Comparison of ENCODE assay signal across 8 cellular contexts in the genomic region with DNA sequence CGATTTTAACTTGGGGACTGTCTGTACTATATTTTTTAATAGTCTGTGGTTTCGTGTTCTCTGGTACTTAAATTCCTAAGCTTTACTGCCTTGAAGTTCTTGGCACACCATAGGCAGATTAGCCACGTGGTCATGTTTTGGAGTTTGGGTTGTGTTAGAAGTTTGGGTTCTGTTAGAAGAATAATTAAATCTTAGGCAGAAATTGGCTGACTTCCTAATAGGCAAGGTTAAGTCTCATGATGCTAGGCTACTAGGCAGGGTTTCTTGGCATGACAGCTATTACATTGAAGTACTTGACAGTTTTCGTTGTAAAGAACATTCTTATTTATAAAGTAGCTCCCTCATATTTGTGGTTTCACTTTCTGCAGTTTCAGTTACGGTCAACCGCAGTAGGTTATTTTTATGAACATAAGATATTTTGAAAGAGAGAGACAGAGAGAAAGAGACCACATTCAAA. TPM values are rescaled to one million over a fixed set of nuclear protein-coding genes. Genes with fewer than 3 reads are reported as not detected.
A peak's percentile ranks its signal among the peaks of the same experiment; 100 is the strongest.
DNase-seq lines count a peak whose midpoint lies in the region; ATAC-seq and TF ChIP-seq lines count a peak whose summit lies in the region.

No MANE protein-coding gene starts in this region.

- POLR2A ChIA-PET in activated CD4-positive, alpha-beta T cell treated with anti-CD3 and anti-CD28 coated beads for 36 hours (lab: Charles Lee), result interaction anchor here (0.6 kb wide), 1 partner anchor 431 kb away, joined by 7 read pairs; no protein-coding TSS in a partner anchor

- TF ChIP-seq CTCF in ovary (IDR thresholded peaks at IDR 0.05), result no peak
- TF ChIP-seq CTCF in progenitor cell of endocrine pancreas (IDR thresholded peaks at IDR 0.05; ENCODE audit: unreplicated experiment), result no peak

- CTCF ChIA-PET in activated CD4-positive, alpha-beta T cell treated with anti-CD3 and anti-CD28 coated beads for 36 hours (lab: Charles Lee), result interaction anchor here (0.7 to 1.6 kb wide), 4 partner anchors 23 to 291 kb away, joined by 3 to 4 read pairs (median 3); no protein-coding TSS in a partner anchor

- H3K36me3 ChIP-seq in ovary, result no peaks in the 10 kb centered on the region

- peaks cover 2% of the 10 kb centered on the region for H3K27me3 Mint-ChIP-seq in activated CD4-positive, alpha-beta T cell treated with anti-CD3 and anti-CD28 coated beads for 36 hours
- H3K27me3 Mint-ChIP-seq in progenitor cell of endocrine pancreas, result no peaks in the 10 kb centered on the region

- intact Hi-C loops in activated CD4-positive, alpha-beta T cell treated with anti-CD3 and anti-CD28 coated beads for 36 hours (cut with DNase I, micrococcal nuclease), result loop anchor here in 1 of 2 experiments (1.0 to 5.0 kb wide), 2 partner anchors 39 to 108 kb away; a partner anchor contains a TSS
- intact Hi-C loops in ovary (cut with DNase I), result no loop called here

- TF ChIP-seq POLR2A in ovary (IDR thresholded peaks at IDR 0.05), result no peak

- H3K4me3 Mint-ChIP-seq in activated CD4-positive, alpha-beta T cell treated with anti-CD3 and anti-CD28 coated beads for 36 hours, result peak overlapping the region; percentile 38
- H3K4me3 Mint-ChIP-seq in progenitor cell of endocrine pancreas (ENCODE audit: low read depth), result no peak overlapping the region

- no peaks in the 10 kb centered on the region for H3K9me3 ChIP-seq in ovary

- peak overlapping the region; percentile 32 for H3K4me3 ChIP-seq in ovary

- peak overlapping the region; percentile 24 for H3K27ac Mint-ChIP-seq in activated CD4-positive, alpha-beta T cell treated with anti-CD3 and anti-CD28 coated beads for 36 hours
- H3K27ac Mint-ChIP-seq in progenitor cell of endocrine pancreas, result no peak overlapping the region

- H3K27me3 ChIP-seq in ovary, result no peaks in the 10 kb centered on the region

- H3K27ac ChIP-seq in ovary, result peak overlapping the region; percentile 35 to 43

- ATAC-seq in activated CD4-positive, alpha-beta T cell treated with anti-CD3 and anti-CD28 coated beads for 36 hours, result peak; percentile 55
- peak; percentile 77 for ATAC-seq in HG02678 (IDR thresholded peaks at IDR 0.05; ENCODE audit: unreplicated experiment)

- no peaks in the 10 kb centered on the region for H3K36me3 Mint-ChIP-seq in activated CD4-positive, alpha-beta T cell treated with anti-CD3 and anti-CD28 coated beads for 36 hours (ENCODE audit: low read depth)
- H3K36me3 Mint-ChIP-seq in progenitor cell of endocrine pancreas (ENCODE audit: insufficient read depth), result no peaks in the 10 kb centered on the region

- DNase-seq in activated CD4-positive, alpha-beta T cell treated with anti-CD3 and anti-CD28 coated beads for 36 hours, result no peak
- no peak for DNase-seq in activated CD4-positive, alpha-beta T cell treated with anti-CD3 and anti-CD28 coated beads for 1 hour
- DNase-seq in NAMALWA (ENCODE audit: low spot score) (peak; percentile 86), ovary (peak in 1 of 5 donors; percentile 16), progenitor cell of endocrine pancreas (ENCODE audit: low spot score, unreplicated experiment) (no peak), HPDE6-E6E7 (ENCODE audit: extremely low spot score) (no peak)
- peak; percentile 24 for DNase-seq in central memory CD4-positive, alpha-beta T cell

- H3K4me1 ChIP-seq in ovary (ENCODE audit: insufficient read depth), result no peaks in the 10 kb centered on the region

- H3K4me1 Mint-ChIP-seq in activated CD4-positive, alpha-beta T cell treated with anti-CD3 and anti-CD28 coated beads for 36 hours, result peaks cover 40% of the 10 kb centered on the region
- H3K4me1 Mint-ChIP-seq in progenitor cell of endocrine pancreas (ENCODE audit: low read depth), result no peaks in the 10 kb centered on the region

- 1 to 8% (median 3%) methylated on average over 6 of the region's 6 CpGs for WGBS in ovary, 3 donors

- H3K9me3 Mint-ChIP-seq in activated CD4-positive, alpha-beta T cell treated with anti-CD3 and anti-CD28 coated beads for 36 hours (ENCODE audit: low read depth), result no peaks in the 10 kb centered on the region
- no peaks in the 10 kb centered on the region for H3K9me3 Mint-ChIP-seq in progenitor cell of endocrine pancreas (ENCODE audit: low read depth)

- no peak for TF ChIP-seq EP300 in ovary (IDR thresholded peaks at IDR 0.05)

RNA-seq across cellular contexts. Expression of a gene that starts 30.0 kb away (rescaled TPM):
- total RNA-seq in activated CD4-positive, alpha-beta T cell treated with anti-CD3 and anti-CD28 coated beads for 36 hours, result not detected
- total RNA-seq in ovary, result 10 to 100 TPM in 1 of 7 donors, 1 to 10 TPM in 4, under 1 TPM in 1, not detected in 1; 0.50 to 66.3 (median 4.5) TPM
- polyA plus RNA-seq in ovary, result under 1 TPM; 0.33 to 0.48 TPM
- not detected in 2 replicates for total RNA-seq in progenitor cell of endocrine pancreas

Comparison
In these comparisons a context has a peak if more than half of its experiments do, and no peak if none do; other contexts are left out.
1. DNase-seq: peak in NAMALWA (single experiment) and central memory CD4-positive, alpha-beta T cell (single experiment); none in activated CD4-positive, alpha-beta T cell treated with anti-CD3 and anti-CD28 coated beads for 36 hours (single experiment), activated CD4-positive, alpha-beta T cell treated with anti-CD3 and anti-CD28 coated beads for 1 hour (single experiment), progenitor cell of endocrine pancreas (single experiment) and HPDE6-E6E7 (single experiment).